Comparison of ENCODE assay signal across 19 cellular contexts in the genomic region with DNA sequence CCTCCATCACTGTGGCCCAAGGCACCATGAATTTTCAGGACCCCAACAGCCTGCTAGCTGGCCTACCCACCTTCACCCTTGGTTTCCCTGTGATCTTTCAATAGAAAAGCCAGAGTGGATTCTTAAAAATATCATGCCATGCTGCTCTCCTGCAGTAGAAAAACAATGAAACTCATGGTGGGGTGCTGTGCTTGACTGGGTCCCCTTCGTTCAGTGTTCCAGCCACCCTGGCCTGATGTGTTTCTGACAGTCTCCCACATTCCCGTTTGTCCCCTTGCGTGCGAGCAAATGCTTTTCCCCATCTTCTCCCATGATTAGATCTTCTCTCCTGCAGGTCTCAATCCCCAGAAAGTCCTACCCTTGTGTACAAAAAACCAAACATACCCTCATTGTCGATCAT. TPM values are rescaled to one million over a fixed set of nuclear protein-coding genes. Genes with fewer than 3 reads are reported as not detected.
DNase-seq lines count a peak whose midpoint lies in the region; ATAC-seq, FAIRE-seq and TF ChIP-seq lines count a peak whose summit lies in the region.
"Had no signal": no experiment of that assay in that cellular context is flagged by ENCODE, and none has a peak within 500 bp of the region (broad histone marks: within the 10 kb centered on the region; RNA-seq: fewer than 3 reads in every experiment).

No MANE protein-coding gene starts in this region.

- H3K36me3 Mint-ChIP-seq in astrocyte (ENCODE audit: low read depth, unreplicated experiment), result peaks cover 6% of the 10 kb centered on the region
- H3K36me3 Mint-ChIP-seq in nephron (ENCODE audit: low read depth), result peaks cover 19% of the 10 kb centered on the region

- FAIRE-seq in A549 (lab: Jason Lieb, UNC) (no peak), astrocyte (lab: Jason Lieb, UNC) (no peak)
- FAIRE-seq: D721Med, G401.6, H1, HTR-8/SVneo had no signal

- H3K27me3 ChIP-seq in HCT116 (ENCODE audit: insufficient read depth, low read length) (no peaks in the 10 kb centered on the region), astrocyte (ENCODE audit: insufficient read depth, low read length) (no peaks in the 10 kb centered on the region), mammary epithelial cell (ENCODE audit: insufficient read depth, low read length) (no peaks in the 10 kb centered on the region)
- H3K27me3 ChIP-seq: BLaER1 treated with 17β-estradiol and CSF1 and Interleukin-3, amounts not matched to agents 10 nM and 100 nM had no signal

- H3K79me2 ChIP-seq in HCT116 (ENCODE audit: insufficient read depth, low read length) (peaks cover 71% of the 10 kb centered on the region), astrocyte (ENCODE audit: insufficient read depth, low read length) (no peaks in the 10 kb centered on the region), mammary epithelial cell (ENCODE audit: insufficient read depth, low read length) (peaks cover 4% of the 10 kb centered on the region)

- no peak for TF ChIP-seq CTCF in A549 (IDR thresholded peaks at IDR 0.05)
- no peak for TF ChIP-seq CTCF in HCT116 (IDR thresholded peaks at IDR 0.05 in 2 of 3, conservative IDR thresholded peaks at IDR 0.05 in 1 of 3; ENCODE audit: borderline replicate concordance in 1 of 3, insufficient read depth in 1 of 3, low read depth in 2 of 3, low read length in 2 of 3)
- TF ChIP-seq CTCF in astrocyte (IDR thresholded peaks at IDR 0.05; ENCODE audit: insufficient read depth, low read depth, low read length), result no peak
- no peak for TF ChIP-seq CTCF in nephron (IDR thresholded peaks at IDR 0.05; ENCODE audit: unreplicated experiment in 3 of 3)
- no peak for TF ChIP-seq CTCF in GM10248 (IDR thresholded peaks at IDR 0.05; ENCODE audit: control extremely low read depth, extremely low read depth, low read depth, missing control alignments)
- no peak for TF ChIP-seq CTCF in mammary epithelial cell (conservative IDR thresholded peaks at IDR 0.05 in 1 of 2, IDR thresholded peaks at IDR 0.05 in 1 of 2; ENCODE audit: extremely low read depth in 1 of 2, insufficient read depth in 1 of 2, low read depth in 1 of 2, low read length in 2 of 2)

- no peak overlapping the region for H3K4me3 Mint-ChIP-seq in astrocyte (ENCODE audit: unreplicated experiment)
- H3K4me3 Mint-ChIP-seq in nephron, result no peak overlapping the region
- H3K4me3 Mint-ChIP-seq: B cell; CD8-positive, alpha-beta T cell; H9 had no signal

- DNase-seq in A549 (ENCODE audit: low read depth in 1 of 2, low spot score in 1 of 2) (no peak), HCT116 (ENCODE audit: low read depth, low spot score) (no peak), astrocyte (ENCODE audit: low read depth) (no peak), GM10248 (ENCODE audit: extremely low spot score) (no peak), mammary epithelial cell (no peak), SKM-1 (lab: John Stamatoyannopoulos, UW; ENCODE audit: unreplicated experiment) (no peak)
- DNase-seq in stimulated activated CD4-positive, alpha-beta T cell treated with anti-CD3 and anti-CD28 coated beads, Interleukin-4, amount 100 ng/mL, for 4 hours, result no peak
- DNase-seq: 8988T; CD8-positive, alpha-beta T cell; H9 had no signal

- H3K27ac Mint-ChIP-seq in astrocyte (ENCODE audit: unreplicated experiment), result peak overlapping the region; percentile 9
- H3K27ac Mint-ChIP-seq in nephron, result peak overlapping the region; percentile 44 to 97 (median 48)
- H3K27ac Mint-ChIP-seq: B cell; CD8-positive, alpha-beta T cell; H9 had no signal

- H3K4me1 Mint-ChIP-seq in astrocyte (ENCODE audit: low read depth, unreplicated experiment) (peaks cover 34% of the 10 kb centered on the region), nephron (no peaks in the 10 kb centered on the region)
- H3K4me1 Mint-ChIP-seq: H9 had no signal

- intact Hi-C loops in HCT116 (cut with micrococcal nuclease) (loop anchor here (5.0 kb wide), 1 partner anchor 39 kb away; no protein-coding TSS in a partner anchor), mammary epithelial cell (cut with micrococcal nuclease) (loop anchor here (5.0 kb wide), 1 partner anchor 39 kb away; no protein-coding TSS in a partner anchor)

- in situ Hi-C loops in mammary epithelial cell (cut with MboI; ENCODE audit: low sequenced_read_pairs in 2 of 2), result no loop called here

- no peaks in the 10 kb centered on the region for H3K9me2 ChIP-seq in HCT116 (ENCODE audit: insufficient read depth)

- no peak for TF ChIP-seq EP300 in A549 (IDR thresholded peaks at IDR 0.05)

- WGBS in A549 (ENCODE audit: missing lambda C conversion rate), result 89% methylated on average over 5 of the region's 5 CpGs
- 100% methylated on average over 5 of the region's 5 CpGs for WGBS in mammary epithelial cell (ENCODE audit: low coverage, missing lambda C conversion rate)

- no peak for TF ChIP-seq POLR2A in A549 (IDR thresholded peaks at IDR 0.05; ENCODE audit: low read length)
- no peak for TF ChIP-seq POLR2A in HCT116 (IDR thresholded peaks at IDR 0.05; ENCODE audit: borderline replicate concordance, extremely low read depth, insufficient read depth, insufficient read length)

- H3K9me3 Mint-ChIP-seq in astrocyte (ENCODE audit: unreplicated experiment) (peaks cover 2% of the 10 kb centered on the region), nephron (peaks cover 7% of the 10 kb centered on the region)
- H3K9me3 Mint-ChIP-seq: CD8-positive, alpha-beta T cell; H9 had no signal

- CTCF ChIA-PET in A549 (lab: Yijun Ruan, JAX), result interaction anchor here (1.9 kb wide), 1 partner anchor 39 kb away, joined by 4 read pairs; no protein-coding TSS in a partner anchor
- CTCF ChIA-PET in HCT116 (lab: Charles Lee), result no interaction called here
- CTCF ChIA-PET in GM10248 (lab: Yijun Ruan, JAX), result interaction anchor here (2.4 to 2.9 kb wide), 2 partner anchors 20 to 38 kb away, joined by 7 to 8 read pairs; no protein-coding TSS in a partner anchor
- CTCF ChIA-PET in mammary epithelial cell (lab: Charles Lee; ENCODE audit: low non-redundant PET), result no interaction called here

- POLR2A ChIA-PET in A549 (lab: Yijun Ruan, JAX), result no interaction called here
- POLR2A ChIA-PET in HCT116 (lab: Charles Lee), result no interaction called here
- POLR2A ChIA-PET in GM10248 (lab: Yijun Ruan, JAX), result no interaction called here

- ATAC-seq in A549, result no peak
- no peak for ATAC-seq in HCT116
- ATAC-seq: CD8-positive, alpha-beta T cell had no signal

- H2AFZ ChIP-seq in HCT116 (ENCODE audit: low read depth, low read length, poor library complexity, severe bottlenecking) (no peak overlapping the region), astrocyte (ENCODE audit: low read depth, low read length) (no peak overlapping the region), mammary epithelial cell (ENCODE audit: low read depth, low read length) (no peak overlapping the region)

- H3K27me3 Mint-ChIP-seq in astrocyte (ENCODE audit: low read depth, unreplicated experiment) (no peaks in the 10 kb centered on the region), nephron (ENCODE audit: low read depth) (peaks cover 4% of the 10 kb centered on the region)
- H3K27me3 Mint-ChIP-seq: B cell had no signal

- BruUV-seq in HCT116 (replicated peaks; lab: Mats Ljungman, UMichigan) (no TSS peak), mammary epithelial cell (replicated peaks; lab: Mats Ljungman, UMichigan) (no TSS peak)

- H3K4me2 ChIP-seq in A549 (peak overlapping the region; percentile 64), HCT116 (ENCODE audit: low read length) (0 out of 2 replicates have a peak overlapping the region, but pooled peaks have one; percentile 0), astrocyte (ENCODE audit: low read length) (no peak overlapping the region), mammary epithelial cell (ENCODE audit: insufficient read depth, low read depth, low read length) (no peak overlapping the region)
- H3K4me2 ChIP-seq: BLaER1 treated with 17β-estradiol and CSF1 and Interleukin-3, amounts not matched to agents 10 nM and 100 nM; KMS-11 had no signal

- no peak overlapping the region for H3K4me3 ChIP-seq in A549
- H3K4me3 ChIP-seq in HCT116 (replicated peaks in 1 of 2; ENCODE audit: low read depth in 1 of 2, low read length in 2 of 2), result no peak overlapping the region
- H3K4me3 ChIP-seq in astrocyte (ENCODE audit: insufficient read depth, low read depth, low read length), result no peak overlapping the region
- H3K4me3 ChIP-seq in mammary epithelial cell (replicated peaks in 1 of 3; ENCODE audit: insufficient read depth in 1 of 3, low read depth in 2 of 3, low read length in 3 of 3), result no peak overlapping the region
- H3K4me3 ChIP-seq: BLaER1 treated with 17β-estradiol and CSF1 and Interleukin-3, amounts not matched to agents 10 nM and 100 nM had no signal

- H3K9me3 ChIP-seq in A549 (no peaks in the 10 kb centered on the region), HCT116 (ENCODE audit: control insufficient read depth in 1 of 2, insufficient read depth in 1 of 2, low read depth in 1 of 2, low read length in 2 of 2) (no peaks in the 10 kb centered on the region), astrocyte (ENCODE audit: insufficient read depth, low read depth, low read length) (no peaks in the 10 kb centered on the region), mammary epithelial cell (replicated peaks; ENCODE audit: insufficient read depth, low read length) (no peaks in the 10 kb centered on the region)

- dilution Hi-C loops in mammary epithelial cell (cut with HindIII; ENCODE audit: low sequenced_read_pairs), result no loop called here

- no peak for TF ChIP-seq RAD21 in A549 (conservative IDR thresholded peaks at IDR 0.05 in 1 of 2, IDR thresholded peaks at IDR 0.05 in 1 of 2)
- no peak for TF ChIP-seq RAD21 in HCT116 (IDR thresholded peaks at IDR 0.05; ENCODE audit: low read depth)

- H4K20me1 ChIP-seq in HCT116 (ENCODE audit: insufficient read depth), result no peaks in the 10 kb centered on the region
- H4K20me1 ChIP-seq in astrocyte (ENCODE audit: insufficient read depth, low read length), result peaks cover 5% of the 10 kb centered on the region
- no peaks in the 10 kb centered on the region for H4K20me1 ChIP-seq in mammary epithelial cell (ENCODE audit: insufficient read depth, low read length)

- H3K9ac ChIP-seq in HCT116 (ENCODE audit: low read length) (no peak overlapping the region), astrocyte (ENCODE audit: low read length) (no peak overlapping the region), mammary epithelial cell (ENCODE audit: insufficient read depth, low read length) (no peak overlapping the region)
- H3K9ac ChIP-seq: BLaER1 treated with 17β-estradiol and CSF1 and Interleukin-3, amounts not matched to agents 10 nM and 100 nM; KMS-11 had no signal

- H3K36me3 ChIP-seq in HCT116 (ENCODE audit: control insufficient read depth in 1 of 2, insufficient read depth in 2 of 2, low read length in 2 of 2) (no peaks in the 10 kb centered on the region), astrocyte (ENCODE audit: insufficient read depth, low read length) (no peaks in the 10 kb centered on the region), mammary epithelial cell (ENCODE audit: insufficient read depth, low read length) (no peaks in the 10 kb centered on the region)

- RAD21 ChIA-PET in HCT116 (lab: Charles Lee; ENCODE audit: low non-redundant PET in 1 of 2, low total read pairs in 2 of 2, uncharacterized antibody in 2 of 2, unreplicated experiment in 2 of 2), result no interaction called here

- H3K27ac ChIP-seq in A549 (peak overlapping the region; percentile 92 to 93), HCT116 (ENCODE audit: low read depth, low read length) (no peak overlapping the region), astrocyte (ENCODE audit: low read depth, low read length) (no peak overlapping the region), mammary epithelial cell (ENCODE audit: insufficient read depth, low read depth, low read length) (no peak overlapping the region)
- H3K27ac ChIP-seq: BLaER1 treated with 17β-estradiol and CSF1 and Interleukin-3, amounts not matched to agents 10 nM and 100 nM; HL-60; KMS-11 had no signal

- H3K4me1 ChIP-seq in A549 (peaks cover 92% of the 10 kb centered on the region), HCT116 (ENCODE audit: control insufficient read depth in 1 of 2, insufficient read depth in 2 of 2, low read length in 2 of 2) (peaks cover 55 to 79% of the 10 kb centered on the region in 2 experiments), astrocyte (ENCODE audit: insufficient read depth, low read length) (peaks cover 23% of the 10 kb centered on the region), mammary epithelial cell (ENCODE audit: insufficient read depth, low read length) (peaks cover 28% of the 10 kb centered on the region)

RNA-seq across cellular contexts. Expression of gene ABCC4, which starts 43.2 kb away (rescaled TPM):
- 46.4 and 56.2 TPM in 2 replicates for polyA plus RNA-seq in A549 (2011; rRNA removed)
- 10.1 and 11.9 TPM in 2 replicates for polyA plus RNA-seq in A549 (2012; cell fraction: cytosol; rRNA removed)
- 12.6 and 16.8 TPM in 2 replicates for polyA plus RNA-seq in A549 (2012; cell fraction: nucleus; rRNA removed)
- polyA plus RNA-seq in A549 (2017; fragmentation: RNase III; extraction: RNeasy Plus Mini Kit Qiagen cat#74134 plus additional on column Dnase treatment), result 23.5 to 26.0 TPM (median 24.2 TPM) in 3 replicates
- polyA minus RNA-seq in A549 (2011; rRNA and poly(A)+ RNA removed), result 154 and 157 TPM in 2 replicates
- total RNA-seq in HCT116 (2021; ENCODE audit: unreplicated experiment), result 26.3 TPM
- polyA plus RNA-seq in HCT116 (2012), result 6.6 and 9.0 TPM in 2 replicates
- total RNA-seq in astrocyte, result 14.2 and 15.6 TPM in 2 replicates
- 1 to 10 TPM; 4.0 to 8.1 TPM for total RNA-seq in mammary epithelial cell
- 4.6 TPM for polyA plus RNA-seq in mammary epithelial cell
- polyA minus RNA-seq in mammary epithelial cell, result 17.4 TPM

Comparison
In these comparisons a context has a peak if more than half of its experiments do, and no peak if none do; other contexts are left out.
1. H3K27ac ChIP-seq: peak in A549 (2 of 2); none in HCT116 (single experiment), astrocyte (single experiment) and mammary epithelial cell (single experiment).
2. H3K4me2 ChIP-seq: peak in A549 (single experiment) and HCT116 (single experiment); none in astrocyte (single experiment) and mammary epithelial cell (single experiment).
3. CTCF ChIA-PET loops: an anchor here in A549 (1.9 kb wide) and GM10248 (2.4 to 2.9 kb wide); none called in HCT116 and mammary epithelial cell.